In genomic region chr1:174262747-174263241, GRCh38 we compare ENCODE assay signal across 8 cellular contexts.
DNase-seq lines count a peak whose midpoint lies in the region; ATAC-seq and TF ChIP-seq lines count a peak whose summit lies in the region.

No MANE protein-coding gene starts in this region.

- no peaks in the 10 kb centered on the region for H3K27me3 Mint-ChIP-seq in CD4-positive, alpha-beta memory T cell
- no peaks in the 10 kb centered on the region for H3K27me3 Mint-ChIP-seq in activated B cell treated with CpG ODN at 0.5 μM for 24 hours
- no peaks in the 10 kb centered on the region for H3K27me3 Mint-ChIP-seq in T-helper 2 cell treated with Interferon-gamma antibody and Interleukin-4, amounts not matched to agents 5 μg/mL and 100 μg/mL, for 36 hours (ENCODE audit: low read depth)

- TF ChIP-seq POLR2A in ovary (IDR thresholded peaks at IDR 0.05) = no peak

- no peaks in the 10 kb centered on the region for H3K36me3 ChIP-seq in CD4-positive, alpha-beta memory T cell (ENCODE audit: insufficient read depth, low read length)
- H3K36me3 ChIP-seq in ovary = no peaks in the 10 kb centered on the region

- H3K27ac ChIP-seq in CD4-positive, alpha-beta memory T cell (ENCODE audit: low read depth, low read length) = no peak overlapping the region
- no peak overlapping the region for H3K27ac ChIP-seq in ovary

- H3K36me3 Mint-ChIP-seq in CD4-positive, alpha-beta memory T cell = peaks cover 0 to 6% of the 10 kb centered on the region in 2 donors
- peaks cover 7% of the 10 kb centered on the region for H3K36me3 Mint-ChIP-seq in activated B cell treated with CpG ODN at 0.5 μM for 24 hours (ENCODE audit: low read depth)
- H3K36me3 Mint-ChIP-seq in T-helper 2 cell treated with Interferon-gamma antibody and Interleukin-4, amounts not matched to agents 5 μg/mL and 100 μg/mL, for 36 hours (ENCODE audit: low read depth) = no peaks in the 10 kb centered on the region

- TF ChIP-seq CTCF in activated B cell treated with CpG ODN at 0.5 μM for 24 hours (IDR thresholded peaks at IDR 0.05) = no peak
- TF ChIP-seq CTCF in ovary (IDR thresholded peaks at IDR 0.05) = peak; percentile 25 to 42 (median 35)

- 31 to 45% (median 41%) methylated on average over 3 of the region's 3 CpGs for WGBS in ovary, 3 donors

- H3K4me3 Mint-ChIP-seq in CD4-positive, alpha-beta memory T cell = no peak overlapping the region
- no peak overlapping the region for H3K4me3 Mint-ChIP-seq in activated B cell treated with CpG ODN at 0.5 μM for 24 hours
- H3K4me3 Mint-ChIP-seq in T-helper 2 cell treated with Interferon-gamma antibody and Interleukin-4, amounts not matched to agents 5 μg/mL and 100 μg/mL, for 36 hours = no peak overlapping the region

- intact Hi-C loops in CD4-positive, alpha-beta memory T cell (cut with micrococcal nuclease) = loop anchor here (1.0 kb wide), 1 partner anchor 482 kb away; no protein-coding TSS in a partner anchor
- intact Hi-C loops in activated B cell treated with CpG ODN at 0.5 μM for 24 hours (cut with micrococcal nuclease) (loop anchor here (1.0 to 5.0 kb wide), 4 partner anchors 14 to 865 kb away; no protein-coding TSS in a partner anchor), ovary (cut with DNase I) (loop anchor here in 2 of 4 donors (5.0 to 10.0 kb wide), 2 partner anchors 472 to 480 kb away; no protein-coding TSS in a partner anchor)

- H3K27ac Mint-ChIP-seq in CD4-positive, alpha-beta memory T cell = peak overlapping the region in 1 of 7 donors; percentile 60
- no peak overlapping the region for H3K27ac Mint-ChIP-seq in activated B cell treated with CpG ODN at 0.5 μM for 24 hours
- no peak overlapping the region for H3K27ac Mint-ChIP-seq in T-helper 2 cell treated with Interferon-gamma antibody and Interleukin-4, amounts not matched to agents 5 μg/mL and 100 μg/mL, for 36 hours

- no peak for TF ChIP-seq EP300 in ovary (IDR thresholded peaks at IDR 0.05)

- POLR2A ChIA-PET in CD4-positive, alpha-beta memory T cell (lab: Charles Lee; ENCODE audit: partially characterized antibody) = no interaction called here
- POLR2A ChIA-PET in activated B cell treated with CpG ODN at 0.5 μM for 24 hours (lab: Charles Lee) = interaction anchor here (1.9 kb wide), 1 partner anchor 737 kb away, joined by 9 read pairs; the partner anchor contains the start of gene CACYBP

- CTCF ChIA-PET in CD4-positive, alpha-beta memory T cell (lab: Charles Lee; ENCODE audit: partially characterized antibody) = interaction anchor here (0.7 to 2.5 kb wide), 13 partner anchors 9 to 485 kb away, joined by 3 to 30 read pairs (median 4); no protein-coding TSS in a partner anchor
- CTCF ChIA-PET in activated B cell treated with CpG ODN at 0.5 μM for 24 hours (lab: Charles Lee) = interaction anchor here (0.6 to 2.7 kb wide), 28 partner anchors 11 to 1521 kb away, joined by 3 to 68 read pairs (median 4); no protein-coding TSS in a partner anchor

- no peaks in the 10 kb centered on the region for H3K27me3 ChIP-seq in CD4-positive, alpha-beta memory T cell (ENCODE audit: insufficient read depth, low read length)
- no peaks in the 10 kb centered on the region for H3K27me3 ChIP-seq in ovary

- no peak overlapping the region for H3K4me3 ChIP-seq in CD4-positive, alpha-beta memory T cell (ENCODE audit: low read length in 2 of 2)
- no peak overlapping the region for H3K4me3 ChIP-seq in ovary

- no peaks in the 10 kb centered on the region for H3K9me3 ChIP-seq in CD4-positive, alpha-beta memory T cell (ENCODE audit: control insufficient read depth in 1 of 2, low read length in 2 of 2)
- H3K9me3 ChIP-seq in ovary = no peaks in the 10 kb centered on the region

- DNase-seq in CD4-positive, alpha-beta memory T cell = peak in 4 of 5 donors; percentile 15 to 24 (median 16)
- DNase-seq in NCI-H2107 treated with DMSO at 0.1 percent for 48 hours (lab: John Stamatoyannopoulos, UW; ENCODE audit: unreplicated experiment) (peak; percentile 75), activated B cell treated with CpG ODN at 0.5 μM for 24 hours (no peak), glomerular endothelial cell (ENCODE audit: extremely low read depth, low read depth, low spot score) (peak; percentile 44), ovary (no peak)
- no peak for DNase-seq in T-helper 2 cell treated with Interferon-gamma antibody and Interleukin-4, amounts not matched to agents 5 μg/mL and 100 μg/mL, for 36 hours (ENCODE audit: low spot score)

- no peaks in the 10 kb centered on the region for H3K4me1 ChIP-seq in CD4-positive, alpha-beta memory T cell (ENCODE audit: insufficient read depth, low read length)
- no peaks in the 10 kb centered on the region for H3K4me1 ChIP-seq in ovary (ENCODE audit: insufficient read depth)

- ATAC-seq in GM21723 (IDR thresholded peaks at IDR 0.05; ENCODE audit: unreplicated experiment) (peak; percentile 66), activated B cell treated with CpG ODN at 0.5 μM for 24 hours (ENCODE audit: low read depth) (peak; percentile 70), HG02610 (IDR thresholded peaks at IDR 0.05; ENCODE audit: unreplicated experiment) (no peak)

- H3K4me1 Mint-ChIP-seq in CD4-positive, alpha-beta memory T cell = no peaks in the 10 kb centered on the region
- peaks cover 25% of the 10 kb centered on the region for H3K4me1 Mint-ChIP-seq in activated B cell treated with CpG ODN at 0.5 μM for 24 hours
- H3K4me1 Mint-ChIP-seq in T-helper 2 cell treated with Interferon-gamma antibody and Interleukin-4, amounts not matched to agents 5 μg/mL and 100 μg/mL, for 36 hours (ENCODE audit: low read depth) = peaks cover 2% of the 10 kb centered on the region

- H3K9me3 Mint-ChIP-seq in CD4-positive, alpha-beta memory T cell = no peaks in the 10 kb centered on the region
- H3K9me3 Mint-ChIP-seq in activated B cell treated with CpG ODN at 0.5 μM for 24 hours = no peaks in the 10 kb centered on the region
- no peaks in the 10 kb centered on the region for H3K9me3 Mint-ChIP-seq in T-helper 2 cell treated with Interferon-gamma antibody and Interleukin-4, amounts not matched to agents 5 μg/mL and 100 μg/mL, for 36 hours

Comparison
In these comparisons a context has a peak if more than half of its experiments do, and no peak if none do; other contexts are left out.
1. DNase-seq: peak in CD4-positive, alpha-beta memory T cell (4 of 5), NCI-H2107 treated with DMSO at 0.1 percent for 48 hours (single experiment) and glomerular endothelial cell (single experiment); none in activated B cell treated with CpG ODN at 0.5 μM for 24 hours (single experiment), ovary (0 of 5) and T-helper 2 cell treated with Interferon-gamma antibody and Interleukin-4, amounts not matched to agents 5 μg/mL and 100 μg/mL, for 36 hours (single experiment).